1 cellular context compared by ENCODE assay signal in the genomic region with DNA sequence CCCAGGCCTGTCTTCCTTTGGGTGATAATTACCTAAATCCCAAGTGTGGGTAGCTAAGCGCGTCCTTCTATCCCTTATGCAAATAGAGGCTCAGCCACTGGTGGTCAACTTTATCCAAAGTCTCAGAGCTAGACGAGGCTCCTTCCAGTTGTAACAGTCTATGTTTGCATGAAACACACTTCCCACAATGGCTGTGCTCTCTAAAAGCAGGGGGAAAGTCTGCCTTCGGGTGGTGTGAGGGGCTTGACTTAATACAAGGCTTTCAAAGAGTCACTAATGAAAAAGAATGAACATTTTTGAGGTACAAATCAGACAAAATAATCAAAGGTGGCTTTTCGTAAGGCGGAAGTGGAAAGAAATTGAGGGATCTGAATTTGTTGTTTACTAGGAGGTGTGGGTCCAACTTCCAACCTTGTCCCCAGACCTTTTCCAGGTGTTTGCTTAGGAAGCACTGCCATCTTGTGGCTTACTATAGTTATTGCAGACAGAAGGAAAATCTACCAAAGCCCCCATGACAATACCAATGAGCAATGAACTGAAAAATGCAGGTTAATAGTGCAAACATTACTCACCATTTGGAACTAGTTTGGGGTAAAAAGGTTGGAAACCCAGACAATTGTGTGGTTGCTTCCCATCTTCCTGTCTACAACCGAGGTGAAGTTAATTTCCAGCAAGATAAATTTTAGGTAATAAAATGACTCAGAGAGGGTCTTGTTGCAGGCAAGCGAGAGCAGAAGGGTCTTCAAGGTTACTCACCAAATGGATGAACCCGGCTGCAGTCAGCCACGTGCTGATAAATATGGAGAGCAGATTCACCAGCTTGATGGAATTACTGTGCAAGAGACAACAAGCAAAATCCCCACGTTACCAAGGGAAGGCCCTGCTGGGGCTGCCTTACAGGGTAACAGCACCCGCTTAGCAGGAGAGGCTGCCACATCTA.
TF ChIP-seq lines count a peak whose summit lies in the region.

No MANE protein-coding gene starts in this region.

TF ChIP-seq in HCT116, 20 proteins besides CTCF, POLR2A, EP300 and RAD21 (continued from another document):
- TF ChIP-seq, protein P1, sequence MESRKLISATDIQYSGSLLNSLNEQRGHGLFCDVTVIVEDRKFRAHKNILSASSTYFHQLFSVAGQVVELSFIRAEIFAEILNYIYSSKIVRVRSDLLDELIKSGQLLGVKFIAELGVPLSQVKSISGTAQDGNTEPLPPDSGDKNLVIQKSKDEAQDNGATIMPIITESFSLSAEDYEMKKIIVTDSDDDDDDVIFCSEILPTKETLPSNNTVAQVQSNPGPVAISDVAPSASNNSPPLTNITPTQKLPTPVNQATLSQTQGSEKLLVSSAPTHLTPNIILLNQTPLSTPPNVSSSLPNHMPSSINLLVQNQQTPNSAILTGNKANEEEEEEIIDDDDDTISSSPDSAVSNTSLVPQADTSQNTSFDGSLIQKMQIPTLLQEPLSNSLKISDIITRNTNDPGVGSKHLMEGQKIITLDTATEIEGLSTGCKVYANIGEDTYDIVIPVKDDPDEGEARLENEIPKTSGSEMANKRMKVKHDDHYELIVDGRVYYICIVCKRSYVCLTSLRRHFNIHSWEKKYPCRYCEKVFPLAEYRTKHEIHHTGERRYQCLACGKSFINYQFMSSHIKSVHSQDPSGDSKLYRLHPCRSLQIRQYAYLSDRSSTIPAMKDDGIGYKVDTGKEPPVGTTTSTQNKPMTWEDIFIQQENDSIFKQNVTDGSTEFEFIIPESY (IDR thresholded peaks at IDR 0.05; ENCODE audit: extremely low read depth, insufficient replicate concordance, low read length) = no peak
- no peak for TF ChIP-seq SRF (IDR thresholded peaks at IDR 0.05; ENCODE audit: low read depth)
